In the genomic region with DNA sequence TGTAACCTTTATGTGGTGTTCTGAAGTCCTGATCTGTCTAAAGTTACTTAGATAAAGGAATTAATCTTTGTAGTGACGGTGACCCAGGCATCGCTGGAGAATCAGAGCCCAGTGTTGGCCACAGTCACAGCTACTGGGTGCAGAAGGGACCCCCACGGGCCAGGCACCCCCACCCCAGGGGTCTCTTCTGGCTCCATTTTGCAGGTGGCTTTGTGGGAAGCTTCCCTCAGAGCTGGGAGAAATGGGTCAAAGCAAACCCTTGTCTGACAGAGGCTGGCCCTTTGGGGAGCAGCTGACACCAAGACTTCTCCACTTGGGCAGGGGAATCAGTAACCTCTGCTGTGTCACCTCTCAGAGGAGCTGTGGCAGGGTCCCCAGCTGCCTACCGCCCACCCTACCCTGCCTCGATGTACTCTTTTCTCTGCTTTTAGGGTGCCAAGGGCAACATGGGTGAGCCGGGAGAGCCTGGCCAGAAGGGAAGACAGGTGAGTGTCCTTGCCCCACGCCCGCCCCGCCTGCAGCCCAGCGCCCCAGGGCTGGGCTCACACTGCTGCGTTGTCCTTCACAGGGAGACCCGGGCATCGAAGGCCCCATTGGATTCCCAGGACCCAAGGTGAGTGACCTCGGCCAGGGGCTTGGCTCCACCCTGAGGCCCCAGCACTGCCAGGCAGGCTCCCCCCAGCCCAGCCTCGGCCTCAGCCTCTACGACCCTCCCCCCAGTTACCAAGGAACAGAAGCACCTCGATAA, we compare ENCODE assay signal across 18 cellular contexts. TPM values are rescaled to one million over a fixed set of nuclear protein-coding genes. Genes with fewer than 3 reads are reported as not detected.
A peak's percentile ranks its signal among the peaks of the same experiment; 100 is the strongest.
DNase-seq lines count a peak whose midpoint lies in the region; ATAC-seq and TF ChIP-seq lines count a peak whose summit lies in the region.
"Had no signal": no experiment of that assay in that cellular context is flagged by ENCODE, and none has a peak within 500 bp of the region (broad histone marks: within the 10 kb centered on the region; RNA-seq: fewer than 3 reads in every experiment).

No MANE protein-coding gene starts in this region.

- H3K36me3 ChIP-seq in adipocyte (ENCODE audit: control insufficient read depth, insufficient read depth, low read length, severe bottlenecking): peaks cover 96% of the 10 kb centered on the region
- H3K36me3 ChIP-seq in mesenchymal stem cell (ENCODE audit: control insufficient read depth in 1 of 2, insufficient read depth in 2 of 2, low read depth in 1 of 2, low read length in 2 of 2): peaks cover 91 to 95% of the 10 kb centered on the region in 2 experiments
- peaks cover 0 to 49% (median 6%) of the 10 kb centered on the region in 4 donors for H3K36me3 ChIP-seq in transverse colon

- H3K36me3 Mint-ChIP-seq in activated naive CD4-positive, alpha-beta T cell treated with anti-CD3 and anti-CD28 coated beads, Interleukin-2, amount 10 ng/mL, durations not matched to agents 7 days and 5 days: no peaks in the 10 kb centered on the region
- peaks cover 1% of the 10 kb centered on the region for H3K36me3 Mint-ChIP-seq in activated naive CD4-positive, alpha-beta T cell treated with anti-CD3 and anti-CD28 coated beads for 36 hours (ENCODE audit: low read depth)
- H3K36me3 Mint-ChIP-seq in stimulated activated naive B cell treated with anti-CD40 and anti-IgM and Interleukin-4, amounts not matched to agents 10 μg/mL and 1 μg/mL and 100 μg/mL, for 72 hours: no peaks in the 10 kb centered on the region
- H3K36me3 Mint-ChIP-seq: naive B cell had no signal

- H3K27ac Mint-ChIP-seq in activated naive CD4-positive, alpha-beta T cell treated with anti-CD3 and anti-CD28 coated beads, Interleukin-2, amount 10 ng/mL, durations not matched to agents 7 days and 5 days: no peak overlapping the region
- H3K27ac Mint-ChIP-seq in activated naive CD4-positive, alpha-beta T cell treated with anti-CD3 and anti-CD28 coated beads for 36 hours: no peak overlapping the region
- H3K27ac Mint-ChIP-seq in stimulated activated naive B cell treated with anti-CD40 and anti-IgM and Interleukin-4, amounts not matched to agents 10 μg/mL and 1 μg/mL and 100 μg/mL, for 72 hours: no peak overlapping the region
- H3K27ac Mint-ChIP-seq: activated CD8-positive, alpha-beta T cell treated with anti-CD3 and anti-CD28 coated beads for 36 hours; brain; naive B cell had no signal

- no peak overlapping the region for H2BK12ac ChIP-seq in mesenchymal stem cell (ENCODE audit: low read length in 2 of 2)

- no peak for TF ChIP-seq EP300 in transverse colon (IDR thresholded peaks at IDR 0.05; ENCODE audit: low read depth)

- H2AFZ ChIP-seq in mesenchymal stem cell (ENCODE audit: low read depth, low read length): no peak overlapping the region

- H3K9me3 ChIP-seq in adipocyte (ENCODE audit: control insufficient read depth, low read length) (peaks cover 8% of the 10 kb centered on the region), mesenchymal stem cell (ENCODE audit: control insufficient read depth, low read length) (peaks cover 8% of the 10 kb centered on the region), transverse colon (no peaks in the 10 kb centered on the region)
- H3K9me3 ChIP-seq: esophagus squamous epithelium had no signal

- H3K4me3 ChIP-seq in adipocyte (ENCODE audit: low read length) (no peak overlapping the region), mesenchymal stem cell (ENCODE audit: insufficient read depth in 1 of 2, low read depth in 1 of 2, low read length in 2 of 2) (no peak overlapping the region), transverse colon (no peak overlapping the region)
- H3K4me3 ChIP-seq: esophagus squamous epithelium, upper lobe of left lung had no signal

- peaks cover 4% of the 10 kb centered on the region for H3K9me3 Mint-ChIP-seq in activated naive CD4-positive, alpha-beta T cell treated with anti-CD3 and anti-CD28 coated beads, Interleukin-2, amount 10 ng/mL, durations not matched to agents 7 days and 5 days
- H3K9me3 Mint-ChIP-seq in activated naive CD4-positive, alpha-beta T cell treated with anti-CD3 and anti-CD28 coated beads for 36 hours: peaks cover 4% of the 10 kb centered on the region
- no peaks in the 10 kb centered on the region for H3K9me3 Mint-ChIP-seq in stimulated activated naive B cell treated with anti-CD40 and anti-IgM and Interleukin-4, amounts not matched to agents 10 μg/mL and 1 μg/mL and 100 μg/mL, for 72 hours
- H3K9me3 Mint-ChIP-seq: activated CD8-positive, alpha-beta T cell treated with anti-CD3 and anti-CD28 coated beads for 36 hours; naive B cell had no signal

- no peak for TF ChIP-seq CTCF in transverse colon (IDR thresholded peaks at IDR 0.05)

- no peak overlapping the region for H3K4ac ChIP-seq in mesenchymal stem cell (ENCODE audit: low read depth in 1 of 2, low read length in 2 of 2)

- 95% methylated on average over 17 of the region's 17 CpGs for WGBS in mesenchymal stem cell
- 90% methylated on average over 15 of the region's 17 CpGs; no CpG with 5 or more reads in 1 of the 2 donors for WGBS in transverse colon (ENCODE audit: low coverage in 1 of 2), 2 donors

- intact Hi-C loops in activated naive CD4-positive, alpha-beta T cell treated with anti-CD3 and anti-CD28 coated beads for 36 hours (cut with micrococcal nuclease): no loop called here
- intact Hi-C loops in transverse colon (cut with DNase I; ENCODE audit: low total_unique reads): no loop called here

- no peak overlapping the region for H3K4me2 ChIP-seq in mesenchymal stem cell (ENCODE audit: low read length, poor library complexity, severe bottlenecking)

- H3K23ac ChIP-seq in mesenchymal stem cell (ENCODE audit: low read length in 2 of 2): no peak overlapping the region

- no peak overlapping the region for H2AK5ac ChIP-seq in mesenchymal stem cell (ENCODE audit: low read length, severe bottlenecking)

- peak overlapping the region; percentile 73 for H3K9ac ChIP-seq in adipocyte (ENCODE audit: low read length)
- H3K9ac ChIP-seq in mesenchymal stem cell (ENCODE audit: low read length): no peak overlapping the region

- H4K91ac ChIP-seq in mesenchymal stem cell (ENCODE audit: low read length): no peak overlapping the region

- H3K4me3 Mint-ChIP-seq in activated naive CD4-positive, alpha-beta T cell treated with anti-CD3 and anti-CD28 coated beads, Interleukin-2, amount 10 ng/mL, durations not matched to agents 7 days and 5 days: no peak overlapping the region
- no peak overlapping the region for H3K4me3 Mint-ChIP-seq in activated naive CD4-positive, alpha-beta T cell treated with anti-CD3 and anti-CD28 coated beads for 36 hours
- H3K4me3 Mint-ChIP-seq in stimulated activated naive B cell treated with anti-CD40 and anti-IgM and Interleukin-4, amounts not matched to agents 10 μg/mL and 1 μg/mL and 100 μg/mL, for 72 hours: no peak overlapping the region
- H3K4me3 Mint-ChIP-seq: activated CD8-positive, alpha-beta T cell treated with anti-CD3 and anti-CD28 coated beads for 36 hours; brain; naive B cell had no signal

- no peaks in the 10 kb centered on the region for H3K4me1 Mint-ChIP-seq in activated naive CD4-positive, alpha-beta T cell treated with anti-CD3 and anti-CD28 coated beads, Interleukin-2, amount 10 ng/mL, durations not matched to agents 7 days and 5 days
- no peaks in the 10 kb centered on the region for H3K4me1 Mint-ChIP-seq in activated naive CD4-positive, alpha-beta T cell treated with anti-CD3 and anti-CD28 coated beads for 36 hours (ENCODE audit: low read depth)
- H3K4me1 Mint-ChIP-seq in stimulated activated naive B cell treated with anti-CD40 and anti-IgM and Interleukin-4, amounts not matched to agents 10 μg/mL and 1 μg/mL and 100 μg/mL, for 72 hours: no peaks in the 10 kb centered on the region
- H3K4me1 Mint-ChIP-seq: brain, naive B cell had no signal

- H3K79me1 ChIP-seq in mesenchymal stem cell (replicated peaks; ENCODE audit: low read length, poor library complexity, severe bottlenecking): peaks cover 53% of the 10 kb centered on the region

- H3K14ac ChIP-seq in mesenchymal stem cell (ENCODE audit: low read length in 2 of 2): no peak overlapping the region

- peak overlapping the region; percentile 8 for H2BK15ac ChIP-seq in mesenchymal stem cell (ENCODE audit: low read depth, poor library complexity, severe bottlenecking)

- H3K4me1 ChIP-seq in adipocyte (ENCODE audit: control insufficient read depth, insufficient read depth, low read length) (peaks cover 20% of the 10 kb centered on the region), mesenchymal stem cell (ENCODE audit: control insufficient read depth, insufficient read depth, low read depth, low read length) (peaks cover 10% of the 10 kb centered on the region), transverse colon (peaks cover 0 to 5% (median under 1%) of the 10 kb centered on the region in 4 donors)

- no peak overlapping the region for H4K8ac ChIP-seq in mesenchymal stem cell (ENCODE audit: low read length)

- no peaks in the 10 kb centered on the region for H3K27me3 ChIP-seq in adipocyte (replicated peaks; ENCODE audit: control insufficient read depth, insufficient read depth, low read length)
- no peaks in the 10 kb centered on the region for H3K27me3 ChIP-seq in mesenchymal stem cell (ENCODE audit: control insufficient read depth in 1 of 2, insufficient read depth in 1 of 2, low read length in 2 of 2)
- H3K27me3 ChIP-seq in transverse colon: no peaks in the 10 kb centered on the region
- H3K27me3 ChIP-seq: esophagus squamous epithelium, upper lobe of left lung had no signal

- H3K27ac ChIP-seq in mesenchymal stem cell (ENCODE audit: low read length, poor library complexity, severe bottlenecking) (no peak overlapping the region), transverse colon (no peak overlapping the region)
- H3K27ac ChIP-seq: esophagus squamous epithelium, upper lobe of left lung had no signal

- no peaks in the 10 kb centered on the region for H3K27me3 Mint-ChIP-seq in activated naive CD4-positive, alpha-beta T cell treated with anti-CD3 and anti-CD28 coated beads, Interleukin-2, amount 10 ng/mL, durations not matched to agents 7 days and 5 days
- H3K27me3 Mint-ChIP-seq in activated naive CD4-positive, alpha-beta T cell treated with anti-CD3 and anti-CD28 coated beads for 36 hours (ENCODE audit: low read depth): no peaks in the 10 kb centered on the region
- no peaks in the 10 kb centered on the region for H3K27me3 Mint-ChIP-seq in stimulated activated naive B cell treated with anti-CD40 and anti-IgM and Interleukin-4, amounts not matched to agents 10 μg/mL and 1 μg/mL and 100 μg/mL, for 72 hours
- H3K27me3 Mint-ChIP-seq: activated CD8-positive, alpha-beta T cell treated with anti-CD3 and anti-CD28 coated beads for 36 hours; naive B cell had no signal

- ATAC-seq in stimulated activated naive B cell treated with anti-CD40 and anti-IgM and Interleukin-4, amounts not matched to agents 10 μg/mL and 1 μg/mL and 100 μg/mL, for 72 hours (replicated peaks): no peak
- ATAC-seq: activated CD8-positive, alpha-beta T cell treated with anti-CD3 and anti-CD28 coated beads for 36 hours; HCT116 had no signal

- no peak overlapping the region for H3K18ac ChIP-seq in mesenchymal stem cell (ENCODE audit: low read depth in 1 of 2, low read length in 2 of 2)

- CTCF ChIA-PET in activated naive CD4-positive, alpha-beta T cell treated with anti-CD3 and anti-CD28 coated beads, Interleukin-2, amount 10 ng/mL, durations not matched to agents 7 days and 5 days (lab: Charles Lee): no interaction called here
- CTCF ChIA-PET in activated naive CD4-positive, alpha-beta T cell treated with anti-CD3 and anti-CD28 coated beads for 36 hours (lab: Charles Lee): interaction anchor here (1.1 kb wide), 1 partner anchor 145 kb away, joined by 3 read pairs; no protein-coding TSS in a partner anchor

- no peak overlapping the region for H2BK5ac ChIP-seq in mesenchymal stem cell (ENCODE audit: low read depth, low read length, poor library complexity, severe bottlenecking)

- no peak overlapping the region for H2BK120ac ChIP-seq in mesenchymal stem cell (ENCODE audit: low read depth, low read length)

- peak; percentile 8 for DNase-seq in activated naive CD4-positive, alpha-beta T cell treated with anti-CD3 and anti-CD28 coated beads, Interleukin-2, amount 10 ng/mL, durations not matched to agents 7 days and 5 days
- DNase-seq in activated naive CD4-positive, alpha-beta T cell treated with anti-CD3 and anti-CD28 coated beads for 36 hours: no peak
- DNase-seq in adipocyte (ENCODE audit: low read depth) (no peak), mesenchymal stem cell (no peak), transverse colon (peak; percentile 6), NCI-H2196 treated with DMSO at 0.1 percent for 48 hours (lab: John Stamatoyannopoulos, UW; ENCODE audit: unreplicated experiment) (no peak), H4 (ENCODE audit: low spot score) (no peak)
- no peak for DNase-seq in stimulated activated naive B cell treated with anti-CD40 and anti-IgM and Interleukin-4, amounts not matched to agents 10 μg/mL and 1 μg/mL and 100 μg/mL, for 72 hours
- DNase-seq: activated CD8-positive, alpha-beta T cell treated with anti-CD3 and anti-CD28 coated beads for 36 hours; dermis blood vessel endothelial cell; esophagus squamous epithelium; hippocampal formation; MM.1S; naive B cell; NCI-H69 had no signal

- TF ChIP-seq POLR2A in transverse colon (IDR thresholded peaks at IDR 0.05): no peak

- in situ Hi-C loops in transverse colon (cut with MboI; ENCODE audit: low pct_ligation_motif_present in 1 of 4, low pct_unique_long_range_greater_than_20kb in 1 of 4, low sequenced_read_pairs in 3 of 4): loop anchor here in 1 of 4 donors (25.0 kb wide), 1 partner anchor 153 kb away; no protein-coding TSS in a partner anchor

RNA-seq across cellular contexts. Expression of a gene that starts 17.7 kb away (rescaled TPM):
- total RNA-seq in activated naive CD4-positive, alpha-beta T cell treated with anti-CD3 and anti-CD28 coated beads for 36 hours: 1 to 10 TPM; 6.7 to 8.4 TPM
- polyA plus RNA-seq in mesenchymal stem cell (2013, experiment 1 of 2): 1,409 TPM
- 1,389 TPM for polyA plus RNA-seq in mesenchymal stem cell (2013, experiment 2 of 2)
- total RNA-seq in transverse colon: 100 to 1,000 TPM; 172 to 550 (median 346) TPM
- total RNA-seq in H4 (2014; rRNA removed; shearing (Covaris generic)): 38.5 and 53.6 TPM in 2 replicates

RNA-seq across cellular contexts. Expression of a gene that starts 39.8 kb away (rescaled TPM):
- total RNA-seq in activated naive CD4-positive, alpha-beta T cell treated with anti-CD3 and anti-CD28 coated beads for 36 hours: not detected
- polyA plus RNA-seq in mesenchymal stem cell (2013, experiment 1 of 2): 1.5 TPM
- polyA plus RNA-seq in mesenchymal stem cell (2013, experiment 2 of 2): 1.8 TPM
- not detected for total RNA-seq in transverse colon
- total RNA-seq in H4 (2014; rRNA removed; shearing (Covaris generic)): 0.41 TPM in 1 of 2 replicates, not detected in the other
- total RNA-seq: esophagus squamous epithelium had no signal

Comparison
In these comparisons a context has a peak if more than half of its experiments do, and no peak if none do; other contexts are left out.
1. DNase-seq: peak in activated naive CD4-positive, alpha-beta T cell treated with anti-CD3 and anti-CD28 coated beads, Interleukin-2, amount 10 ng/mL, durations not matched to agents 7 days and 5 days (single experiment) and transverse colon (single experiment); none in activated naive CD4-positive, alpha-beta T cell treated with anti-CD3 and anti-CD28 coated beads for 36 hours (single experiment), adipocyte (single experiment), mesenchymal stem cell (single experiment), stimulated activated naive B cell treated with anti-CD40 and anti-IgM and Interleukin-4, amounts not matched to agents 10 μg/mL and 1 μg/mL and 100 μg/mL, for 72 hours (single experiment), NCI-H2196 treated with DMSO at 0.1 percent for 48 hours (single experiment) and H4 (single experiment).